Comparison of ENCODE assay signal across 12 cellular contexts in the genomic region with DNA sequence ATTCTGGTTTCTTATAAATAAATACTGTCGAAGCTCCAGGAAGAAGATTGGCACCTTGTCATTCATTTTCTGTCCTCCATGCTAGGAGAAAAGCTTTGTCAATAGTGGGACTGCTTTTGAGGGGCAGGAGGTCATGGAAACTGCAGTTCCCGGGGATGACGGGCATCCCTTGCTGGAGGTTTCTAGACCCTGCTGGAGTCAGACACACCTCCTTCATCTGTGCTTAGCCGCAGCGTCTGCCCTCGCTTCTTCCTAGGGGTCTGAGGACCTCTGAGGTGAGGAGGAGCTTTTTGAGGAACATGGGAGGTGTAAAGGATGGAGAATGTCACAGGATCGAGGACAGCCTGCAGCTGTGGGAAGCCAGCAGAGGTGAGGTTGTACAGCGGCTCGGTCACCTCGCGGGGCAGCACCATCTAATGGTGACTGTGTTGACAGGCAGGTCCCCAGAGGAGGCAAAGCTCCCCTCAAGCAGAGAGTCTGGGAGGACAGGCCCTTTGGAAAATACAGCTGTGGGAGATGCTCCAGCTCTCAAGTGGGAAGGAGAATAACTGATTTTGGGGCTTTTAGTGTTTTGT.
A peak's percentile ranks its signal among the peaks of the same experiment; 100 is the strongest.
DNase-seq lines count a peak whose midpoint lies in the region; ATAC-seq, FAIRE-seq and TF ChIP-seq lines count a peak whose summit lies in the region.
"Had no signal": no experiment of that assay in that cellular context is flagged by ENCODE, and none has a peak within 500 bp of the region (broad histone marks: within the 10 kb centered on the region; RNA-seq: fewer than 3 reads in every experiment).

No MANE protein-coding gene starts in this region.

- peaks cover 3% of the 10 kb centered on the region for H3K36me3 Mint-ChIP-seq in neural crest cell (ENCODE audit: low read depth)
- H3K36me3 Mint-ChIP-seq in activated naive CD4-positive, alpha-beta T cell treated with anti-CD3 and anti-CD28 coated beads, Interleukin-2, amount 50 U/mL, for 72 hours, result no peaks in the 10 kb centered on the region

- no peaks in the 10 kb centered on the region for H3K9me3 Mint-ChIP-seq in neural crest cell
- H3K9me3 Mint-ChIP-seq in activated naive CD4-positive, alpha-beta T cell treated with anti-CD3 and anti-CD28 coated beads, Interleukin-2, amount 50 U/mL, for 72 hours, result no peaks in the 10 kb centered on the region
- H3K9me3 Mint-ChIP-seq: effector memory CD8-positive, alpha-beta T cell had no signal

- no peak for TF ChIP-seq POLR2A in NB4 (IDR thresholded peaks at IDR 0.05; ENCODE audit: extremely low read depth, insufficient read length)

- no peak overlapping the region for H3K4me3 ChIP-seq in NB4 (ENCODE audit: low read depth, low read length)
- H3K4me3 ChIP-seq: ovary had no signal

- H3K4me1 Mint-ChIP-seq in neural crest cell, result peaks cover 20% of the 10 kb centered on the region

- peak; percentile 45 for TF ChIP-seq CTCF in GM10266 (IDR thresholded peaks at IDR 0.05; ENCODE audit: control insufficient read depth, insufficient read depth, low read depth, missing control alignments)
- no peak for TF ChIP-seq CTCF in NB4 (IDR thresholded peaks at IDR 0.05; ENCODE audit: low read depth, low read length)
- peak; percentile 41 for TF ChIP-seq CTCF in neural crest cell (conservative IDR thresholded peaks at IDR 0.05)

- H3K27me3 Mint-ChIP-seq in neural crest cell (ENCODE audit: low read depth), result no peaks in the 10 kb centered on the region

- no peak overlapping the region for H3K27ac Mint-ChIP-seq in neural crest cell (ENCODE audit: unreplicated experiment)
- H3K27ac Mint-ChIP-seq in activated naive CD4-positive, alpha-beta T cell treated with anti-CD3 and anti-CD28 coated beads, Interleukin-2, amount 50 U/mL, for 72 hours, result no peak overlapping the region
- H3K27ac Mint-ChIP-seq: effector memory CD8-positive, alpha-beta T cell had no signal

- H3K4me3 Mint-ChIP-seq in neural crest cell, result no peak overlapping the region
- H3K4me3 Mint-ChIP-seq: effector memory CD8-positive, alpha-beta T cell had no signal

- FAIRE-seq in GM19239 (lab: Jason Lieb, UNC), result no peak

- no peak for DNase-seq in GM10266 (ENCODE audit: extremely low spot score)
- DNase-seq in NB4 (ENCODE audit: low read depth), result peak; percentile 22
- peak; percentile 64 for DNase-seq in ecto neural progenitor cell (ENCODE audit: low spot score)
- DNase-seq in neural crest cell (ENCODE audit: low read depth, low spot score), result no peak
- no peak for DNase-seq in activated naive CD4-positive, alpha-beta T cell treated with anti-CD3 and anti-CD28 coated beads, Interleukin-2, amount 50 U/mL, for 72 hours (ENCODE audit: low spot score in 2 of 2)
- no peak for DNase-seq in CD1c-positive myeloid dendritic cell (ENCODE audit: extremely low spot score)
- no peak for DNase-seq in GM19239 (ENCODE audit: insufficient read length, low spot score)
- no peak for DNase-seq in NCI-H1694 treated with DMSO at 0.1 percent for 48 hours (lab: John Stamatoyannopoulos, UW)
- DNase-seq: activated effector memory CD4-positive, alpha-beta T cell treated with anti-CD3 and anti-CD28 coated beads, Interleukin-2, amount 50 U/mL, for 16 hours; effector memory CD8-positive, alpha-beta T cell; NCI-H510A treated with DMSO at 0.1 percent for 48 hours; ovary had no signal

- no peak for ATAC-seq in activated naive CD4-positive, alpha-beta T cell treated with anti-CD3 and anti-CD28 coated beads, Interleukin-2, amount 50 U/mL, for 72 hours
- ATAC-seq: effector memory CD8-positive, alpha-beta T cell had no signal

Comparison
In these comparisons a context has a peak if more than half of its experiments do, and no peak if none do; other contexts are left out.
1. DNase-seq: peak in NB4 (single experiment) and ecto neural progenitor cell (single experiment); none in GM10266 (single experiment), neural crest cell (single experiment), activated naive CD4-positive, alpha-beta T cell treated with anti-CD3 and anti-CD28 coated beads, Interleukin-2, amount 50 U/mL, for 72 hours (0 of 2), CD1c-positive myeloid dendritic cell (single experiment), GM19239 (single experiment) and NCI-H1694 treated with DMSO at 0.1 percent for 48 hours (single experiment).